ENCODE assay signal across 1 cellular context in the genomic region with DNA sequence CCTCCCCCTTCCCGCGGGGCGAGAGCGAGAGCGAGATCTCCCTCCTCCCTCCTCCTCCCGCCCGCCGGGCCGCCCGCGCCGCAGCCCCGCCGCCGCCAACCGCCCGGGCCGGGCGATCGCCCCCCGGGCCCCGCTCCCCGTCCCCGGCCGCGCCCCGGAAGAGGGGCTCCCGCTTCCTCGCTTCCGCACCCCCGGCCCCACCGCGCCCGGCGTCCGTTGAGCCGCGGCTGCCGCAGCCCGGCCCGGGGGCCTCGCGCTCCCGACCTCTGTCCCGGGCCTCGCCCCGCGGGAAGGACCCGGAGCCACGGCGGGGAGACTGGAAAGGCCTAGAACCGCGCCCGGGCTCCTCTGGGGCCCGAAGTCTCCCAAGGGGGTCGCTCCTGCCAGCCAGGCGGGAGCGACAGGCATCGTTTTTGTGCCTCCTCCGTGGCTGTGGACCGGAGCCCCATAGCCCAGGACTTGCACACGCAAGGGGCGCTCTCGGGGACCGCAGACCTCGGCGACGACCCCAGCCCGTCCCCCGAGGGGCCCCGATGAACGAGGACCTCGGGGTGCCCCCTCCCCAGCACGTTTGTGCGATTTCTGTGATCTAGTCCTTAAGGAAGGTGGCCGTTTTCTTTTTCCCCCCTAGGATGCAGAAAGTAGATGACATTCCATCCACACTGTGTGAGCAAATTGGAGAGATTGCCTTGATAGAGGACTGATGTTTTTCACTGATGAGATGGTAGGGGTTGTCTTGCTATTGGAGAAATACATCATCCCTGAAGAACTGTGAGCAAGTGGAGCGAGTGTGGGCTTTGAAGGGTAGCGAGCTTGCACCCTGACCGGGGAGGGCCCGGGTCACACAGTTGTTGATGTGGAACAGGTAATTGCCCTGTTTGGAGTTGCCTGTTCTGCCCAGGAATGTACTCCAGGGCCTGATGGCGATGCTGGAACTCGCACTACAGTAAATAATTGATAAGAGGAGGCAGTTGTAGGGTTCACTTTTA.
A peak's percentile ranks its signal among the peaks of the same experiment; 100 is the strongest.
TF ChIP-seq lines count a peak whose summit lies in the region.

No MANE protein-coding gene starts in this region.

TF ChIP-seq in HepG2, 621 proteins besides CTCF, POLR2A, EP300 and RAD21 (continues in another document):
- TF ChIP-seq BORCS8-MEF2B (CRISPR knock-in tag; IDR thresholded peaks at IDR 0.05) (no peak), SP1 (IDR thresholded peaks at IDR 0.05) (no peak), SP1 (CRISPR knock-in tag; IDR thresholded peaks at IDR 0.05) (no peak), ZNF775 (CRISPR knock-in tag; IDR thresholded peaks at IDR 0.05; ENCODE audit: borderline replicate concordance) (no peak), ELF1 (CRISPR knock-in tag; IDR thresholded peaks at IDR 0.05) (no peak), ZNF513 (CRISPR knock-in tag; conservative IDR thresholded peaks at IDR 0.05) (no peak), ZFP41 (CRISPR knock-in tag; IDR thresholded peaks at IDR 0.05; ENCODE audit: borderline replicate concordance) (no peak), NFIC (IDR thresholded peaks at IDR 0.05; ENCODE audit: low read length) (no peak), FOXJ3 (CRISPR knock-in tag; IDR thresholded peaks at IDR 0.05; ENCODE audit: borderline replicate concordance) (0 out of 2 replicates have a peak, but pooled peaks have one; percentile 37), RFXAP (CRISPR knock-in tag; IDR thresholded peaks at IDR 0.05; ENCODE audit: borderline replicate concordance) (peak; percentile 67; the same call in 1 of the 2 replicates), PBX2 (CRISPR knock-in tag; IDR thresholded peaks at IDR 0.05) (no peak), SOX5 (CRISPR knock-in tag; IDR thresholded peaks at IDR 0.05; ENCODE audit: borderline replicate concordance) (no peak), SP2 (CRISPR knock-in tag; IDR thresholded peaks at IDR 0.05) (0 out of 2 replicates have a peak, but pooled peaks have one; percentile 13), ZNF251 (CRISPR knock-in tag; IDR thresholded peaks at IDR 0.05) (no peak), RNF2 (conservative IDR thresholded peaks at IDR 0.05; ENCODE audit: low read depth) (no peak), ZSCAN12 (CRISPR knock-in tag; IDR thresholded peaks at IDR 0.05) (no peak), ZNF234 (CRISPR knock-in tag; conservative IDR thresholded peaks at IDR 0.05) (no peak; the same call in 1 of the 2 replicates), ZNF562 (CRISPR knock-in tag; IDR thresholded peaks at IDR 0.05; ENCODE audit: borderline replicate concordance) (no peak), KDM5A (IDR thresholded peaks at IDR 0.05; ENCODE audit: borderline replicate concordance, low read length) (peak; percentile 58), SSRP1 (CRISPR knock-in tag; IDR thresholded peaks at IDR 0.05) (peak; percentile 20; the same call in 1 of the 2 replicates), ATAD3A (CRISPR knock-in tag; IDR thresholded peaks at IDR 0.05) (0 out of 2 replicates have a peak, but pooled peaks have one; percentile 15), ZNF703 (CRISPR knock-in tag; IDR thresholded peaks at IDR 0.05; ENCODE audit: borderline replicate concordance) (no peak), ZNF746 (CRISPR knock-in tag; IDR thresholded peaks at IDR 0.05) (peak; percentile 41; the same call in 1 of the 2 replicates), RCOR2 (CRISPR knock-in tag; IDR thresholded peaks at IDR 0.05) (no peak), ZNF3 (CRISPR knock-in tag; IDR thresholded peaks at IDR 0.05) (no peak), REL (CRISPR knock-in tag; conservative IDR thresholded peaks at IDR 0.05) (no peak), ZNF879 (CRISPR knock-in tag; IDR thresholded peaks at IDR 0.05) (no peak), TAF1 (CRISPR knock-in tag; IDR thresholded peaks at IDR 0.05) (peak; percentile 24; the same call in 1 of the 2 replicates), ZNF550 (CRISPR knock-in tag; IDR thresholded peaks at IDR 0.05; ENCODE audit: borderline replicate concordance) (no peak), FOXA3 (CRISPR knock-in tag; IDR thresholded peaks at IDR 0.05) (no peak), SKIL (CRISPR knock-in tag; IDR thresholded peaks at IDR 0.05; ENCODE audit: borderline replicate concordance) (no peak), ZNF33B (CRISPR knock-in tag; IDR thresholded peaks at IDR 0.05) (no peak; the same call in 1 of the 2 replicates)
- TF ChIP-seq, protein P1, sequence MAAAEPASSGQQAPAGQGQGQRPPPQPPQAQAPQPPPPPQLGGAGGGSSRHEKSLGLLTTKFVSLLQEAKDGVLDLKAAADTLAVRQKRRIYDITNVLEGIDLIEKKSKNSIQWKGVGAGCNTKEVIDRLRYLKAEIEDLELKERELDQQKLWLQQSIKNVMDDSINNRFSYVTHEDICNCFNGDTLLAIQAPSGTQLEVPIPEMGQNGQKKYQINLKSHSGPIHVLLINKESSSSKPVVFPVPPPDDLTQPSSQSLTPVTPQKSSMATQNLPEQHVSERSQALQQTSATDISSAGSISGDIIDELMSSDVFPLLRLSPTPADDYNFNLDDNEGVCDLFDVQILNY (CRISPR knock-in tag; conservative IDR thresholded peaks at IDR 0.05), result no peak
- TF ChIP-seq, protein P2, sequence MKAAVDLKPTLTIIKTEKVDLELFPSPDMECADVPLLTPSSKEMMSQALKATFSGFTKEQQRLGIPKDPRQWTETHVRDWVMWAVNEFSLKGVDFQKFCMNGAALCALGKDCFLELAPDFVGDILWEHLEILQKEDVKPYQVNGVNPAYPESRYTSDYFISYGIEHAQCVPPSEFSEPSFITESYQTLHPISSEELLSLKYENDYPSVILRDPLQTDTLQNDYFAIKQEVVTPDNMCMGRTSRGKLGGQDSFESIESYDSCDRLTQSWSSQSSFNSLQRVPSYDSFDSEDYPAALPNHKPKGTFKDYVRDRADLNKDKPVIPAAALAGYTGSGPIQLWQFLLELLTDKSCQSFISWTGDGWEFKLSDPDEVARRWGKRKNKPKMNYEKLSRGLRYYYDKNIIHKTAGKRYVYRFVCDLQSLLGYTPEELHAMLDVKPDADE (CRISPR knock-in tag; IDR thresholded peaks at IDR 0.05), result no peak
- TF ChIP-seq, protein P3, sequence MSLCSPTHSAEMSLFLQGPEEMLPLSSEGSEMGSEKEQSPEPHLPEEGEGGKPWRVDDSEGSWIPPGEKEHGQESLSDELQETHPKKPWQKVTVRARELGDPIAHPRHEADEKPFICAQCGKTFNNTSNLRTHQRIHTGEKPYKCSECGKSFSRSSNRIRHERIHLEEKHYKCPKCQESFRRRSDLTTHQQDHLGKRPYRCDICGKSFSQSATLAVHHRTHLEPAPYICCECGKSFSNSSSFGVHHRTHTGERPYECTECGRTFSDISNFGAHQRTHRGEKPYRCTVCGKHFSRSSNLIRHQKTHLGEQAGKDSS (CRISPR knock-in tag; IDR thresholded peaks at IDR 0.05; ENCODE audit: borderline replicate concordance, low read depth), result no peak
- TF ChIP-seq, protein P4, sequence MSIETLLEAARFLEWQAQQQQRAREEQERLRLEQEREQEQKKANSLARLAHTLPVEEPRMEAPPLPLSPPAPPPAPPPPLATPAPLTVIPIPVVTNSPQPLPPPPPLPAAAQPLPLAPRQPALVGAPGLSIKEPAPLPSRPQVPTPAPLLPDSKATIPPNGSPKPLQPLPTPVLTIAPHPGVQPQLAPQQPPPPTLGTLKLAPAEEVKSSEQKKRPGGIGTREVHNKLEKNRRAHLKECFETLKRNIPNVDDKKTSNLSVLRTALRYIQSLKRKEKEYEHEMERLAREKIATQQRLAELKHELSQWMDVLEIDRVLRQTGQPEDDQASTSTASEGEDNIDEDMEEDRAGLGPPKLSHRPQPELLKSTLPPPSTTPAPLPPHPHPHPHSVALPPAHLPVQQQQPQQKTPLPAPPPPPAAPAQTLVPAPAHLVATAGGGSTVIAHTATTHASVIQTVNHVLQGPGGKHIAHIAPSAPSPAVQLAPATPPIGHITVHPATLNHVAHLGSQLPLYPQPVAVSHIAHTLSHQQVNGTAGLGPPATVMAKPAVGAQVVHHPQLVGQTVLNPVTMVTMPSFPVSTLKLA (IDR thresholded peaks at IDR 0.05), result no peak
- TF ChIP-seq, protein P5, sequence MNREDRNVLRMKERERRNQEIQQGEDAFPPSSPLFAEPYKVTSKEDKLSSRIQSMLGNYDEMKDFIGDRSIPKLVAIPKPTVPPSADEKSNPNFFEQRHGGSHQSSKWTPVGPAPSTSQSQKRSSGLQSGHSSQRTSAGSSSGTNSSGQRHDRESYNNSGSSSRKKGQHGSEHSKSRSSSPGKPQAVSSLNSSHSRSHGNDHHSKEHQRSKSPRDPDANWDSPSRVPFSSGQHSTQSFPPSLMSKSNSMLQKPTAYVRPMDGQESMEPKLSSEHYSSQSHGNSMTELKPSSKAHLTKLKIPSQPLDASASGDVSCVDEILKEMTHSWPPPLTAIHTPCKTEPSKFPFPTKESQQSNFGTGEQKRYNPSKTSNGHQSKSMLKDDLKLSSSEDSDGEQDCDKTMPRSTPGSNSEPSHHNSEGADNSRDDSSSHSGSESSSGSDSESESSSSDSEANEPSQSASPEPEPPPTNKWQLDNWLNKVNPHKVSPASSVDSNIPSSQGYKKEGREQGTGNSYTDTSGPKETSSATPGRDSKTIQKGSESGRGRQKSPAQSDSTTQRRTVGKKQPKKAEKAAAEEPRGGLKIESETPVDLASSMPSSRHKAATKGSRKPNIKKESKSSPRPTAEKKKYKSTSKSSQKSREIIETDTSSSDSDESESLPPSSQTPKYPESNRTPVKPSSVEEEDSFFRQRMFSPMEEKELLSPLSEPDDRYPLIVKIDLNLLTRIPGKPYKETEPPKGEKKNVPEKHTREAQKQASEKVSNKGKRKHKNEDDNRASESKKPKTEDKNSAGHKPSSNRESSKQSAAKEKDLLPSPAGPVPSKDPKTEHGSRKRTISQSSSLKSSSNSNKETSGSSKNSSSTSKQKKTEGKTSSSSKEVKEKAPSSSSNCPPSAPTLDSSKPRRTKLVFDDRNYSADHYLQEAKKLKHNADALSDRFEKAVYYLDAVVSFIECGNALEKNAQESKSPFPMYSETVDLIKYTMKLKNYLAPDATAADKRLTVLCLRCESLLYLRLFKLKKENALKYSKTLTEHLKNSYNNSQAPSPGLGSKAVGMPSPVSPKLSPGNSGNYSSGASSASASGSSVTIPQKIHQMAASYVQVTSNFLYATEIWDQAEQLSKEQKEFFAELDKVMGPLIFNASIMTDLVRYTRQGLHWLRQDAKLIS (CRISPR knock-in tag; IDR thresholded peaks at IDR 0.05), result no peak
- TF ChIP-seq, protein P6, sequence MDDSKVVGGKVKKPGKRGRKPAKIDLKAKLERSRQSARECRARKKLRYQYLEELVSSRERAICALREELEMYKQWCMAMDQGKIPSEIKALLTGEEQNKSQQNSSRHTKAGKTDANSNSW (CRISPR knock-in tag; IDR thresholded peaks at IDR 0.05; ENCODE audit: borderline replicate concordance), result no peak
- TF ChIP-seq, protein P7, sequence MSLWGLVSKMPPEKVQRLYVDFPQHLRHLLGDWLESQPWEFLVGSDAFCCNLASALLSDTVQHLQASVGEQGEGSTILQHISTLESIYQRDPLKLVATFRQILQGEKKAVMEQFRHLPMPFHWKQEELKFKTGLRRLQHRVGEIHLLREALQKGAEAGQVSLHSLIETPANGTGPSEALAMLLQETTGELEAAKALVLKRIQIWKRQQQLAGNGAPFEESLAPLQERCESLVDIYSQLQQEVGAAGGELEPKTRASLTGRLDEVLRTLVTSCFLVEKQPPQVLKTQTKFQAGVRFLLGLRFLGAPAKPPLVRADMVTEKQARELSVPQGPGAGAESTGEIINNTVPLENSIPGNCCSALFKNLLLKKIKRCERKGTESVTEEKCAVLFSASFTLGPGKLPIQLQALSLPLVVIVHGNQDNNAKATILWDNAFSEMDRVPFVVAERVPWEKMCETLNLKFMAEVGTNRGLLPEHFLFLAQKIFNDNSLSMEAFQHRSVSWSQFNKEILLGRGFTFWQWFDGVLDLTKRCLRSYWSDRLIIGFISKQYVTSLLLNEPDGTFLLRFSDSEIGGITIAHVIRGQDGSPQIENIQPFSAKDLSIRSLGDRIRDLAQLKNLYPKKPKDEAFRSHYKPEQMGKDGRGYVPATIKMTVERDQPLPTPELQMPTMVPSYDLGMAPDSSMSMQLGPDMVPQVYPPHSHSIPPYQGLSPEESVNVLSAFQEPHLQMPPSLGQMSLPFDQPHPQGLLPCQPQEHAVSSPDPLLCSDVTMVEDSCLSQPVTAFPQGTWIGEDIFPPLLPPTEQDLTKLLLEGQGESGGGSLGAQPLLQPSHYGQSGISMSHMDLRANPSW (CRISPR knock-in tag; IDR thresholded peaks at IDR 0.05; ENCODE audit: borderline replicate concordance), result no peak
